In genomic region chr5:67015577-67016290, GRCh38 we compare ENCODE assay signal across 9 cellular contexts.
DNase-seq lines count a peak whose midpoint lies in the region; ATAC-seq and TF ChIP-seq lines count a peak whose summit lies in the region.
"Had no signal": no experiment of that assay in that cellular context is flagged by ENCODE, and none has a peak within 500 bp of the region (broad histone marks: within the 10 kb centered on the region; RNA-seq: fewer than 3 reads in every experiment).

No MANE protein-coding gene starts in this region.

- no peak overlapping the region for H3K4me3 Mint-ChIP-seq in natural killer cell

- no peaks in the 10 kb centered on the region for H3K27me3 Mint-ChIP-seq in natural killer cell (ENCODE audit: low read depth in 2 of 2)

- peaks cover 12% of the 10 kb centered on the region in 2 donors for H3K4me1 Mint-ChIP-seq in natural killer cell

- DNase-seq in DMS79 treated with DMSO at 0.1 percent for 48 hours (lab: John Stamatoyannopoulos, UW) (peak; percentile 50), NCI-H748 treated with DMSO at 0.1 percent for 48 hours (lab: John Stamatoyannopoulos, UW) (peak; percentile 95), epithelial cell of prostate (ENCODE audit: low read depth, low spot score) (peak; percentile 58), omental fat pad (ENCODE audit: low spot score) (no peak), Kasumi-1 (lab: John Stamatoyannopoulos, UW) (no peak), natural killer cell (no peak), NCI-H345 (lab: John Stamatoyannopoulos, UW) (no peak), activated T-cell treated with anti-CD3 and anti-CD28 coated beads for 4 hours (no peak)

- intact Hi-C loops in natural killer cell (cut with micrococcal nuclease), result no loop called here

- ATAC-seq in omental fat pad (ENCODE audit: low FRiP score) (peak; percentile 70), natural killer cell (no peak)
- ATAC-seq: activated CD4-positive, CD25-positive, alpha-beta regulatory T cell treated with anti-CD3 and anti-CD28 coated beads, Interleukin-2, amount 50 U/mL, for 24 hours had no signal

- TF ChIP-seq CTCF in omental fat pad (IDR thresholded peaks at IDR 0.05) (no peak), natural killer cell (IDR thresholded peaks at IDR 0.05) (no peak)

- peak overlapping the region; percentile 100 for H3K27ac ChIP-seq in epithelial cell of prostate

- no peak overlapping the region for H3K27ac Mint-ChIP-seq in natural killer cell

- no peaks in the 10 kb centered on the region for H3K36me3 Mint-ChIP-seq in natural killer cell

- no peaks in the 10 kb centered on the region for H3K9me3 Mint-ChIP-seq in natural killer cell

Comparison
In these comparisons a context has a peak if more than half of its experiments do, and no peak if none do; other contexts are left out.
1. DNase-seq: peak in DMS79 treated with DMSO at 0.1 percent for 48 hours (single experiment), NCI-H748 treated with DMSO at 0.1 percent for 48 hours (single experiment) and epithelial cell of prostate (single experiment); none in omental fat pad (single experiment), Kasumi-1 (0 of 2), natural killer cell (single experiment), NCI-H345 (single experiment) and activated T-cell treated with anti-CD3 and anti-CD28 coated beads for 4 hours (single experiment).